ENCODE assay signal across 1 cellular context in the genomic region with DNA sequence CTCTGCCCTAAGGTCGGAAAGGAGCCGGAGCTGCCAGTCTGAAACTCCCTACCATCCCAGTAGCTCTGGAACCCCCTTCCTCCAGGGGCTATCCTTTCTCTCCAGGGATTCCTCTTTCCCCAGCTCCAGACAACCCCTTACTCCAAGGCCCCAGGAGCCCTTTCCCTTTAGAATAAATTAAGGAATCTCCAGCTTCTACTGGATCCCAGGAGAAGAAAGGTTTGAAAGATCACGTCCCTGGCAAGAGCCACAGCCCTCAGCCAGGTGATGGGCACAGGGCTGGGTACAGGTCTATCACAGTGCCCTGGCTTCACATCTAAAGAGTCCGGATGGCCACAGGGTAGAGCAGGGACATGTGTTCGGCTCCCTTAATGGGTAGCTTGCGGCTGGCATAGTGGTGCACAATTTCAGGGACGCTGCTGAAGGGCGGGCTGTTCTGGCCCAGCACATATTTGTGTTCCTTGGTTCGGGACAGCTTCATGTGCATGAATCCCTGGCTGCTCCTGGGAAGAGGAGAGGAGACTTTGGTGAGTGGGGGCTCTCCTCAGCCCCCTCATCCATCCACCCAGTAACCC.
TF ChIP-seq lines count a peak whose summit lies in the region.

No MANE protein-coding gene starts in this region.

TF ChIP-seq in K562, 482 proteins besides CTCF, POLR2A, EP300 and RAD21:
- TF ChIP-seq ZNF778 (CRISPR knock-in tag; IDR thresholded peaks at IDR 0.05) (no peak), NR2C2 (CRISPR knock-in tag; IDR thresholded peaks at IDR 0.05) (no peak), NR2C2 (tag; IDR thresholded peaks at IDR 0.05) (peak; percentile 24), RBFOX2 (IDR thresholded peaks at IDR 0.05; ENCODE audit: low read depth, low read length) (no peak)
